In genomic region chr5:57174850-57175525, GRCh38 we compare ENCODE assay signal across 8 cellular contexts. TPM values are rescaled to one million over a fixed set of nuclear protein-coding genes. Genes with fewer than 3 reads are reported as not detected.
DNase-seq lines count a peak whose midpoint lies in the region; ATAC-seq and TF ChIP-seq lines count a peak whose summit lies in the region.

No MANE protein-coding gene starts in this region.

- DNase-seq in activated T-cell treated with anti-CD3 and anti-CD28 coated beads, Interleukin-2, amount 50 U/mL, for 72 hours: no peak
- DNase-seq in activated T-cell treated with anti-CD3 and anti-CD28 coated beads for 4 hours (no peak), activated B cell treated with CpG ODN at 0.5 μM for 24 hours (no peak), right cardiac atrium (no peak), putamen (ENCODE audit: low spot score) (no peak)
- DNase-seq in activated CD4-positive, alpha-beta T cell treated with anti-CD3 and anti-CD28 coated beads, Interleukin-2, amount 50 U/mL, for 4 hours: no peak

- peak overlapping the region; percentile 98 to 99 for H3K4me3 Mint-ChIP-seq in activated T-cell treated with anti-CD3 and anti-CD28 coated beads, Interleukin-2, amount 50 U/mL, for 72 hours
- H3K4me3 Mint-ChIP-seq in activated B cell treated with CpG ODN at 0.5 μM for 24 hours: peak overlapping the region; percentile 95

- H3K4me1 ChIP-seq in right cardiac atrium (ENCODE audit: control insufficient read depth, insufficient read depth, low read length): peaks cover 8% of the 10 kb centered on the region

- WGBS in right cardiac atrium: under 1% methylated on average over 11 of the region's 11 CpGs

- peak overlapping the region; percentile 59 for H3K4me3 ChIP-seq in right cardiac atrium (ENCODE audit: low read length)
- peak overlapping the region; percentile 62 to 99 (median 78) for H3K4me3 ChIP-seq in skin epidermis

- CTCF ChIA-PET in activated B cell treated with CpG ODN at 0.5 μM for 24 hours (lab: Charles Lee): interaction anchor here (0.7 to 2.1 kb wide), 4 partner anchors 37 to 265 kb away, joined by 3 to 7 read pairs (median 3); no protein-coding TSS in a partner anchor

- intact Hi-C loops in activated B cell treated with CpG ODN at 0.5 μM for 24 hours (cut with micrococcal nuclease) (loop anchor here (1.0 to 10.0 kb wide), 6 partner anchors 14 to 1868 kb away; partner anchors contain the start of genes DHX29, MTREX and PLPP1), right cardiac atrium (cut with DNase I) (loop anchor here in 1 of 4 donors (5.0 kb wide), 1 partner anchor 42 kb away; no protein-coding TSS in a partner anchor)

- no peaks in the 10 kb centered on the region for H3K27me3 Mint-ChIP-seq in activated T-cell treated with anti-CD3 and anti-CD28 coated beads, Interleukin-2, amount 50 U/mL, for 72 hours (ENCODE audit: low read depth)
- H3K27me3 Mint-ChIP-seq in activated B cell treated with CpG ODN at 0.5 μM for 24 hours: no peaks in the 10 kb centered on the region

- H3K9me3 ChIP-seq in right cardiac atrium (ENCODE audit: control insufficient read depth, low read length): no peaks in the 10 kb centered on the region

- H3K36me3 Mint-ChIP-seq in activated T-cell treated with anti-CD3 and anti-CD28 coated beads, Interleukin-2, amount 50 U/mL, for 72 hours (ENCODE audit: insufficient read depth in 2 of 2): peaks cover 22 to 40% of the 10 kb centered on the region in 2 donors
- H3K36me3 Mint-ChIP-seq in activated B cell treated with CpG ODN at 0.5 μM for 24 hours (ENCODE audit: low read depth): peaks cover 62% of the 10 kb centered on the region

- ATAC-seq in activated T-cell treated with anti-CD3 and anti-CD28 coated beads, Interleukin-2, amount 50 U/mL, for 72 hours (replicated peaks in 1 of 2): no peak
- ATAC-seq in activated B cell treated with CpG ODN at 0.5 μM for 24 hours (ENCODE audit: low read depth): no peak
- no peak for ATAC-seq in right cardiac atrium
- no peak for ATAC-seq in GM19455 (IDR thresholded peaks at IDR 0.05; ENCODE audit: unreplicated experiment)

- no peak for TF ChIP-seq CTCF in activated B cell treated with CpG ODN at 0.5 μM for 24 hours (IDR thresholded peaks at IDR 0.05)

- no peaks in the 10 kb centered on the region for H3K9me3 Mint-ChIP-seq in activated T-cell treated with anti-CD3 and anti-CD28 coated beads, Interleukin-2, amount 50 U/mL, for 72 hours
- H3K9me3 Mint-ChIP-seq in activated B cell treated with CpG ODN at 0.5 μM for 24 hours: no peaks in the 10 kb centered on the region

- H3K4me1 Mint-ChIP-seq in activated T-cell treated with anti-CD3 and anti-CD28 coated beads, Interleukin-2, amount 50 U/mL, for 72 hours (ENCODE audit: low read depth): peaks cover 46% of the 10 kb centered on the region
- H3K4me1 Mint-ChIP-seq in activated B cell treated with CpG ODN at 0.5 μM for 24 hours: peaks cover 55% of the 10 kb centered on the region

- POLR2A ChIA-PET in activated B cell treated with CpG ODN at 0.5 μM for 24 hours (lab: Charles Lee): interaction anchor here (0.6 to 1.5 kb wide), 8 partner anchors 13 to 1180 kb away, joined by 3 to 7 read pairs (median 3); partner anchors contain the start of genes IL6ST and SETD9

- H3K27ac ChIP-seq in right cardiac atrium (ENCODE audit: low read length): peak overlapping the region; percentile 81
- peak overlapping the region; percentile 91 to 100 (median 98) for H3K27ac ChIP-seq in skin epidermis

- peak overlapping the region; percentile 97 for H3K27ac Mint-ChIP-seq in activated T-cell treated with anti-CD3 and anti-CD28 coated beads, Interleukin-2, amount 50 U/mL, for 72 hours
- peak overlapping the region; percentile 97 for H3K27ac Mint-ChIP-seq in activated B cell treated with CpG ODN at 0.5 μM for 24 hours

- no peaks in the 10 kb centered on the region for H3K27me3 ChIP-seq in right cardiac atrium (ENCODE audit: control insufficient read depth, insufficient read depth)

RNA-seq across cellular contexts. Expression of gene GPBP1, which starts 1.1 kb away (rescaled TPM):
- total RNA-seq in activated T-cell treated with anti-CD3 and anti-CD28 coated beads, Interleukin-2, amount 50 U/mL, for 72 hours: 100 to 1,000 TPM in 1 of 2 donors, 10 to 100 TPM in 1; 95.8 to 104 TPM
- 130 and 142 TPM in 2 replicates for total RNA-seq in activated B cell treated with CpG ODN at 0.5 μM for 24 hours
- 10 to 100 TPM; 54.3 to 70.8 (median 58.8) TPM for total RNA-seq in right cardiac atrium
- polyA plus RNA-seq in right cardiac atrium: 44.7 TPM
